ENCODE assay signal across 9 cellular contexts in the genomic region with DNA sequence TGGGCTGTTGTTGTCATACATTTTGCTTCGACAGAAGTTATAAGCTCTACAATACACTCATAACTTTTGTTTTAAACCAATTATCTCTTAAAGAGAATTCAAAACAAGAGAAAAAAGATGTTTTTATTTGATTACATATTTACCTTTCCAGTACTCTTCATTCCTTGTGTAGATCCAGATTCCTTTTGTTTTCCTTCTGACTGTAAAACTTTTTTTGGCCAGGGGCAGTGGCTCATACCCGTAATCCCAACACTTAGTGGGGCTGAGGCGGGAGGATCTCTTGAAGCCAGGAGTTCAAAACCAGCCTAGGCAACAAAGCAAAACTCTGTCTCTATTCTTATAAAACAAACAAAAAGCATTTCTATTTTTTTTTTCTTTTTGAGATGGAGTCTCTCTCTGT. TPM values are rescaled to one million over a fixed set of nuclear protein-coding genes. Genes with fewer than 3 reads are reported as not detected.
"Had no signal": no experiment of that assay in that cellular context is flagged by ENCODE, and none has a peak within 500 bp of the region (broad histone marks: within the 10 kb centered on the region; RNA-seq: fewer than 3 reads in every experiment).

No MANE protein-coding gene starts in this region.

- H3K27ac ChIP-seq: HL-60, KMS-11 had no signal

- ATAC-seq: HepG2, K562 had no signal

- H3K27me3 Mint-ChIP-seq: IgD-negative memory B cell had no signal

- DNase-seq: IMR-90, KBM-7, KG1 had no signal

- H3K4me3 ChIP-seq: K562 had no signal

- H3K4me3 Mint-ChIP-seq: IgD-negative memory B cell had no signal

RNA-seq across cellular contexts. Expression of gene LPAR6, which starts 21.7 kb away (rescaled TPM):
- total RNA-seq: HT1080 had no signal
